Comparison of ENCODE assay signal across 1 cellular context in the genomic region with DNA sequence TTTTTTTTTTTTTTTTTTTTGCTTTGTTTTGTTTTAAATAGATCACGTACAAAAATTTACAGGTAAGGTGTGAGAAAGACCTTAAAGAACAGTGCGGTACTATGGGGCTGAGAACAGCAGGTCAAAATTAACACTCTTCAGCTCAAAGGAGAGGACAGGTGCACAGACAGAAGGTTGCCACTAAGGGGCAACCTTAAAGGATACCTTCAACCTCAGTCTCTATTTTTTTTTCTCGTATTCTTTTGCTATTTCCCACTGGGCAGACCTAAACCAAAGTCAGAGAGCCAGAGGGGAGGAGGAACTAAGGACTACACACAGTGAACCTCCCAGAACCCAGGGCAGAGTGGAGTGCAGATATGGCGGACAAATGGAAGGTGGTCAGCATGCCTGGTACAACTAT.
TF ChIP-seq lines count a peak whose summit lies in the region.

No MANE protein-coding gene starts in this region.

TF ChIP-seq in HepG2, 621 proteins besides CTCF, POLR2A, EP300 and RAD21 (continued from another document):
- TF ChIP-seq AHR (CRISPR knock-in tag; IDR thresholded peaks at IDR 0.05) (no peak), MIER3 (CRISPR knock-in tag; IDR thresholded peaks at IDR 0.05; ENCODE audit: borderline replicate concordance) (no peak), ZBTB7A (CRISPR knock-in tag; IDR thresholded peaks at IDR 0.05) (no peak), ZMAT3 (CRISPR knock-in tag; conservative IDR thresholded peaks at IDR 0.05) (no peak), RXRA (CRISPR knock-in tag; IDR thresholded peaks at IDR 0.05) (no peak), IKZF1 (IDR thresholded peaks at IDR 0.05) (no peak), ELF3 (CRISPR knock-in tag; IDR thresholded peaks at IDR 0.05) (no peak), ZNF557 (CRISPR knock-in tag; IDR thresholded peaks at IDR 0.05) (no peak), ZFP90 (CRISPR knock-in tag; IDR thresholded peaks at IDR 0.05; ENCODE audit: borderline replicate concordance) (no peak), ZNF768 (CRISPR knock-in tag; IDR thresholded peaks at IDR 0.05) (no peak)
- TF ChIP-seq, protein P1, sequence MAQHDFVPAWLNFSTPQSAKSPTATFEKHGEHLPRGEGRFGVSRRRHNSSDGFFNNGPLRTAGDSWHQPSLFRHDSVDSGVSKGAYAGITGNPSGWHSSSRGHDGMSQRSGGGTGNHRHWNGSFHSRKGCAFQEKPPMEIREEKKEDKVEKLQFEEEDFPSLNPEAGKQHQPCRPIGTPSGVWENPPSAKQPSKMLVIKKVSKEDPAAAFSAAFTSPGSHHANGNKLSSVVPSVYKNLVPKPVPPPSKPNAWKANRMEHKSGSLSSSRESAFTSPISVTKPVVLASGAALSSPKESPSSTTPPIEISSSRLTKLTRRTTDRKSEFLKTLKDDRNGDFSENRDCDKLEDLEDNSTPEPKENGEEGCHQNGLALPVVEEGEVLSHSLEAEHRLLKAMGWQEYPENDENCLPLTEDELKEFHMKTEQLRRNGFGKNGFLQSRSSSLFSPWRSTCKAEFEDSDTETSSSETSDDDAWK (CRISPR knock-in tag; IDR thresholded peaks at IDR 0.05) = no peak
- TF ChIP-seq, protein P2, sequence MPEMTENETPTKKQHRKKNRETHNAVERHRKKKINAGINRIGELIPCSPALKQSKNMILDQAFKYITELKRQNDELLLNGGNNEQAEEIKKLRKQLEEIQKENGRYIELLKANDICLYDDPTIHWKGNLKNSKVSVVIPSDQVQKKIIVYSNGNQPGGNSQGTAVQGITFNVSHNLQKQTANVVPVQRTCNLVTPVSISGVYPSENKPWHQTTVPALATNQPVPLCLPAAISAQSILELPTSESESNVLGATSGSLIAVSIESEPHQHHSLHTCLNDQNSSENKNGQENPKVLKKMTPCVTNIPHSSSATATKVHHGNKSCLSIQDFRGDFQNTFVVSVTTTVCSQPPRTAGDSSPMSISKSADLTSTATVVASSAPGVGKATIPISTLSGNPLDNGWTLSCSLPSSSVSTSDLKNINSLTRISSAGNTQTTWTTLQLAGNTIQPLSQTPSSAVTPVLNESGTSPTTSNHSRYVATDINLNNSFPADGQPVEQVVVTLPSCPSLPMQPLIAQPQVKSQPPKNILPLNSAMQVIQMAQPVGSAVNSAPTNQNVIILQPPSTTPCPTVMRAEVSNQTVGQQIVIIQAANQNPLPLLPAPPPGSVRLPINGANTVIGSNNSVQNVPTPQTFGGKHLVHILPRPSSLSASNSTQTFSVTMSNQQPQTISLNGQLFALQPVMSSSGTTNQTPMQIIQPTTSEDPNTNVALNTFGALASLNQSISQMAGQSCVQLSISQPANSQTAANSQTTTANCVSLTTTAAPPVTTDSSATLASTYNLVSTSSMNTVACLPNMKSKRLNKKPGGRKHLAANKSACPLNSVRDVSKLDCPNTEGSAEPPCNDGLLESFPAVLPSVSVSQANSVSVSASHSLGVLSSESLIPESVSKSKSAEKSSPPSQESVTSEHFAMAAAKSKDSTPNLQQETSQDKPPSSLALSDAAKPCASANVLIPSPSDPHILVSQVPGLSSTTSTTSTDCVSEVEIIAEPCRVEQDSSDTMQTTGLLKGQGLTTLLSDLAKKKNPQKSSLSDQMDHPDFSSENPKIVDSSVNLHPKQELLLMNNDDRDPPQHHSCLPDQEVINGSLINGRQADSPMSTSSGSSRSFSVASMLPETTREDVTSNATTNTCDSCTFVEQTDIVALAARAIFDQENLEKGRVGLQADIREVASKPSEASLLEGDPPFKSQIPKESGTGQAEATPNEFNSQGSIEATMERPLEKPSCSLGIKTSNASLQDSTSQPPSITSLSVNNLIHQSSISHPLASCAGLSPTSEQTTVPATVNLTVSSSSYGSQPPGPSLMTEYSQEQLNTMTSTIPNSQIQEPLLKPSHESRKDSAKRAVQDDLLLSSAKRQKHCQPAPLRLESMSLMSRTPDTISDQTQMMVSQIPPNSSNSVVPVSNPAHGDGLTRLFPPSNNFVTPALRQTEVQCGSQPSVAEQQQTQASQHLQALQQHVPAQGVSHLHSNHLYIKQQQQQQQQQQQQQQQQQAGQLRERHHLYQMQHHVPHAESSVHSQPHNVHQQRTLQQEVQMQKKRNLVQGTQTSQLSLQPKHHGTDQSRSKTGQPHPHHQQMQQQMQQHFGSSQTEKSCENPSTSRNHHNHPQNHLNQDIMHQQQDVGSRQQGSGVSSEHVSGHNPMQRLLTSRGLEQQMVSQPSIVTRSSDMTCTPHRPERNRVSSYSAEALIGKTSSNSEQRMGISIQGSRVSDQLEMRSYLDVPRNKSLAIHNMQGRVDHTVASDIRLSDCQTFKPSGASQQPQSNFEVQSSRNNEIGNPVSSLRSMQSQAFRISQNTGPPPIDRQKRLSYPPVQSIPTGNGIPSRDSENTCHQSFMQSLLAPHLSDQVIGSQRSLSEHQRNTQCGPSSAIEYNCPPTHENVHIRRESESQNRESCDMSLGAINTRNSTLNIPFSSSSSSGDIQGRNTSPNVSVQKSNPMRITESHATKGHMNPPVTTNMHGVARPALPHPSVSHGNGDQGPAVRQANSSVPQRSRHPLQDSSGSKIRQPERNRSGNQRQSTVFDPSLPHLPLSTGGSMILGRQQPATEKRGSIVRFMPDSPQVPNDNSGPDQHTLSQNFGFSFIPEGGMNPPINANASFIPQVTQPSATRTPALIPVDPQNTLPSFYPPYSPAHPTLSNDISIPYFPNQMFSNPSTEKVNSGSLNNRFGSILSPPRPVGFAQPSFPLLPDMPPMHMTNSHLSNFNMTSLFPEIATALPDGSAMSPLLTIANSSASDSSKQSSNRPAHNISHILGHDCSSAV (CRISPR knock-in tag; IDR thresholded peaks at IDR 0.05; ENCODE audit: borderline replicate concordance) = no peak
- TF ChIP-seq, protein P3, sequence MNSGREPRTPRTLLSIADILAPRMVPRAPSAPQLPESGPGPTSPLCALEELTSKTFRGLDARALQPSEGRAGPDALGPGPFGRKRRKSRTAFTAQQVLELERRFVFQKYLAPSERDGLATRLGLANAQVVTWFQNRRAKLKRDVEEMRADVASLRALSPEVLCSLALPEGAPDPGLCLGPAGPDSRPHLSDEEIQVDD (CRISPR knock-in tag; IDR thresholded peaks at IDR 0.05; ENCODE audit: borderline replicate concordance) = no peak
